ENCODE assay signal across 24 cellular contexts in the genomic region with DNA sequence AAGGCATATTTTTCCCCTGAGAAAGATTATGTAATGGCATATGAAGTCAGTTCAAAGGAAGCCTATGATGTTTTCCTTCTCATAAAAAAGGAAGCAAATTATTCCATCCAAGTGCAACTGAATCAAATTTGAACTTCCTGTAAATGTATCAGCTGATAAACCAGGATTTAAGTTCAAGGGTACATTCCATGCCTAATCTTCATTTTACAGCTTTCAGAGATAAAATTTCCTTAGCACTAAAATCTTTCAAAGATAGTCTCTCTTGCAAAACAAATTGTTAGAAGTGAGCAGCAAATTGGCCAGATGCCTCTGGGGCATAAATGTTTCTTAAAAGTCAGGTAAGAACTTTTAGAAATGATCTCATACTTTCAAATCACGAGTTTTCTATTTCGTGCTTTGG. TPM values are rescaled to one million over a fixed set of nuclear protein-coding genes. Genes with fewer than 3 reads are reported as not detected.
A peak's percentile ranks its signal among the peaks of the same experiment; 100 is the strongest.
DNase-seq lines count a peak whose midpoint lies in the region; ATAC-seq and TF ChIP-seq lines count a peak whose summit lies in the region.
"Had no signal": no experiment of that assay in that cellular context is flagged by ENCODE, and none has a peak within 500 bp of the region (broad histone marks: within the 10 kb centered on the region; RNA-seq: fewer than 3 reads in every experiment).

No MANE protein-coding gene starts in this region.

- TF ChIP-seq EP300 in esophagus muscularis mucosa (IDR thresholded peaks at IDR 0.05) (no peak), upper lobe of left lung (IDR thresholded peaks at IDR 0.05) (no peak)

- H3K4me1 ChIP-seq in esophagus muscularis mucosa (peaks cover 15 to 48% (median 35%) of the 10 kb centered on the region in 4 donors), muscle layer of colon (ENCODE audit: insufficient read depth, low read length) (peaks cover 2% of the 10 kb centered on the region), upper lobe of left lung (peaks cover 2 to 11% (median 4%) of the 10 kb centered on the region in 4 donors)
- H3K4me1 ChIP-seq: A549 had no signal

- DNase-seq in NCI-H226 = peak; percentile 66
- DNase-seq in esophagus muscularis mucosa (ENCODE audit: extremely low spot score) = no peak
- DNase-seq in upper lobe of left lung = no peak
- DNase-seq in SHP77 treated with DMSO at 0.1 percent for 48 hours (lab: John Stamatoyannopoulos, UW) = no peak
- no peak for DNase-seq in middle frontal gyrus (ENCODE audit: extremely low spot score, low spot score)
- DNase-seq: Calu3; CD4-positive, alpha-beta T cell; DMS53; EL; GOT3; NCI-H1417 treated with DMSO at 0.1 percent for 48 hours; NCI-H187 treated with DMSO at 0.1 percent for 48 hours; NCI-H2227 treated with DMSO at 0.1 percent for 48 hours; NCI-H524; NCI-H82; OCI-M1; SHP77 had no signal

- H3K9ac ChIP-seq in muscle layer of colon (ENCODE audit: low read length) = no peak overlapping the region
- H3K9ac ChIP-seq: KMS-11 had no signal

- TF ChIP-seq POLR2A in esophagus muscularis mucosa (IDR thresholded peaks at IDR 0.05; ENCODE audit: low read depth) (no peak), upper lobe of left lung (IDR thresholded peaks at IDR 0.05) (no peak)

- WGBS in esophagus muscularis mucosa = 35% methylated on average over 2 of the region's 2 CpGs
- WGBS in upper lobe of left lung, 2 donors = 61 to 75% methylated on average over 2 of the region's 2 CpGs

- ATAC-seq in upper lobe of left lung (ENCODE audit: low FRiP score in 2 of 2) (no peak), GM18907 (IDR thresholded peaks at IDR 0.05; ENCODE audit: unreplicated experiment) (no peak)
- ATAC-seq: A549, GM12878 had no signal

- no peak for TF ChIP-seq CTCF in esophagus muscularis mucosa (IDR thresholded peaks at IDR 0.05)
- no peak for TF ChIP-seq CTCF in upper lobe of left lung (IDR thresholded peaks at IDR 0.05)

- H3K4me3 ChIP-seq in esophagus muscularis mucosa = no peak overlapping the region
- H3K4me3 ChIP-seq in muscle layer of colon (ENCODE audit: low read depth in 1 of 2, low read length in 2 of 2) = no peak overlapping the region
- H3K4me3 ChIP-seq in upper lobe of left lung = no peak overlapping the region
- H3K4me3 ChIP-seq: A549, GM12878 had no signal

- H3K27me3 ChIP-seq in esophagus muscularis mucosa (peaks cover 0 to 23% (median 10%) of the 10 kb centered on the region in 4 donors), muscle layer of colon (ENCODE audit: control insufficient read depth in 1 of 2, insufficient read depth in 2 of 2, low read length in 2 of 2) (peaks cover 17 to 26% of the 10 kb centered on the region in 2 donors), upper lobe of left lung (peaks cover 0 to 21% (median 5%) of the 10 kb centered on the region in 4 donors)

- H3K36me3 ChIP-seq in esophagus muscularis mucosa (no peaks in the 10 kb centered on the region), muscle layer of colon (ENCODE audit: insufficient read depth, low read length) (no peaks in the 10 kb centered on the region), upper lobe of left lung (no peaks in the 10 kb centered on the region)

- H3K27ac ChIP-seq in esophagus muscularis mucosa (replicated peaks in 1 of 4) (peak overlapping the region; percentile 87 to 96 (median 89)), muscle layer of colon (ENCODE audit: low read depth, low read length) (peak overlapping the region; percentile 7), upper lobe of left lung (peak overlapping the region in 3 of 4 donors; percentile 17 to 84 (median 24))
- H3K27ac ChIP-seq: A549, HL-60, KMS-11 had no signal

- intact Hi-C loops in esophagus muscularis mucosa (cut with DNase I) = loop anchor here (10.0 kb wide), 1 partner anchor 111 kb away; no protein-coding TSS in a partner anchor

- H3K9me3 ChIP-seq in esophagus muscularis mucosa (no peaks in the 10 kb centered on the region), muscle layer of colon (ENCODE audit: low read length) (no peaks in the 10 kb centered on the region), upper lobe of left lung (no peaks in the 10 kb centered on the region)
- H3K9me3 ChIP-seq: A549 had no signal

RNA-seq across cellular contexts. Expression of a gene that starts 2.8 kb away (rescaled TPM):
- total RNA-seq in esophagus muscularis mucosa (10 to 100 TPM; 22.2 to 44.5 (median 30.8) TPM), upper lobe of left lung (10 to 100 TPM; 13.8 to 68.6 (median 30.2) TPM)
- total RNA-seq: Calu3; CD4-positive, alpha-beta T cell; HT1080 had no signal

Comparison
In these comparisons a context has a peak if more than half of its experiments do, and no peak if none do; other contexts are left out.
1. H3K27ac ChIP-seq: peak in every context shown above with its lines; median percentile 89 in esophagus muscularis mucosa; 24 in upper lobe of left lung; 7 in muscle layer of colon.